Comparison of ENCODE assay signal across 1 cellular context in genomic region chr6:27478706-27479318, GRCh38.
TF ChIP-seq lines count a peak whose summit lies in the region.

No MANE protein-coding gene starts in this region.

TF ChIP-seq in K562, 482 proteins besides CTCF, POLR2A, EP300 and RAD21 (continued from another document and continues in another):
- TF ChIP-seq ZNF592 (IDR thresholded peaks at IDR 0.05) (peak; percentile 93), USF2 (CRISPR knock-in tag; IDR thresholded peaks at IDR 0.05) (no peak), SIN3B (IDR thresholded peaks at IDR 0.05; ENCODE audit: low read depth) (no peak), STAT5B (CRISPR knock-in tag; IDR thresholded peaks at IDR 0.05) (no peak), E2F3 (CRISPR knock-in tag; IDR thresholded peaks at IDR 0.05) (no peak), MYBL2 (IDR thresholded peaks at IDR 0.05; ENCODE audit: low read depth) (peak; percentile 92), MYBL2 (CRISPR knock-in tag; IDR thresholded peaks at IDR 0.05; ENCODE audit: borderline replicate concordance) (no peak), ZFP1 (CRISPR knock-in tag; IDR thresholded peaks at IDR 0.05) (no peak), MAFG (tag; conservative IDR thresholded peaks at IDR 0.05) (no peak), MBD1 (CRISPR knock-in tag; IDR thresholded peaks at IDR 0.05) (no peak), TAF7 (tag; IDR thresholded peaks at IDR 0.05) (no peak), PHF21A (IDR thresholded peaks at IDR 0.05; ENCODE audit: borderline replicate concordance, low read depth) (0 out of 2 replicates have a peak, but pooled peaks have one; percentile 8), BCOR (IDR thresholded peaks at IDR 0.05) (peak; percentile 76), ZNF197 (CRISPR knock-in tag; IDR thresholded peaks at IDR 0.05; ENCODE audit: low read depth) (no peak), NUFIP1 (IDR thresholded peaks at IDR 0.05; ENCODE audit: partially characterized antibody) (peak; percentile 74), KLF10 (CRISPR knock-in tag; IDR thresholded peaks at IDR 0.05) (no peak), XRCC4 (IDR thresholded peaks at IDR 0.05; ENCODE audit: extremely low read depth, insufficient read depth, insufficient read length) (no peak), NCOA2 (IDR thresholded peaks at IDR 0.05; ENCODE audit: partially characterized antibody in 2 of 2) (peak in 1 of 2 experiments; percentile 89), MCM5 (IDR thresholded peaks at IDR 0.05; ENCODE audit: low read depth) (no peak), MCM3 (IDR thresholded peaks at IDR 0.05) (no peak), ZNF324 (CRISPR knock-in tag; IDR thresholded peaks at IDR 0.05) (no peak), TCF7 (IDR thresholded peaks at IDR 0.05; ENCODE audit: borderline replicate concordance) (no peak), PATZ1 (CRISPR knock-in tag; IDR thresholded peaks at IDR 0.05; ENCODE audit: borderline replicate concordance) (no peak), ZNF311 (CRISPR knock-in tag; IDR thresholded peaks at IDR 0.05) (no peak), MITF (IDR thresholded peaks at IDR 0.05) (peak; percentile 22; the same call in 1 of the 2 replicates), RB1 (IDR thresholded peaks at IDR 0.05; ENCODE audit: low read depth) (peak; percentile 59; the same call in 1 of the 2 replicates), SREBF2 (CRISPR knock-in tag; IDR thresholded peaks at IDR 0.05) (no peak), U2AF2 (optimal IDR thresholded peaks at IDR 0.05; ENCODE audit: low read depth, low read length) (no peak), KAT7 (CRISPR knock-in tag; IDR thresholded peaks at IDR 0.05; ENCODE audit: borderline replicate concordance) (no peak; the same call in 1 of the 2 replicates), SMARCA4 (IDR thresholded peaks at IDR 0.05) (no peak), ZNF347 (CRISPR knock-in tag; IDR thresholded peaks at IDR 0.05; ENCODE audit: low read depth) (no peak), CBFA2T3 (IDR thresholded peaks at IDR 0.05) (no peak), ZNF668 (CRISPR knock-in tag; IDR thresholded peaks at IDR 0.05) (peak; percentile 51; the same call in 1 of the 2 replicates), ZBTB11 (CRISPR knock-in tag; IDR thresholded peaks at IDR 0.05) (no peak), RBM17 (IDR thresholded peaks at IDR 0.05; ENCODE audit: borderline replicate concordance, low read depth, low read length) (no peak), PTBP1 (IDR thresholded peaks at IDR 0.05; ENCODE audit: low read depth, low read length) (0 out of 2 replicates have a peak, but pooled peaks have one; percentile 48), ZNF436 (CRISPR knock-in tag; IDR thresholded peaks at IDR 0.05) (no peak), ZBTB43 (CRISPR knock-in tag; IDR thresholded peaks at IDR 0.05) (no peak), MCM7 (IDR thresholded peaks at IDR 0.05) (no peak; a peak in 1 of 4 replicates), THAP7 (CRISPR knock-in tag; IDR thresholded peaks at IDR 0.05) (0 out of 2 replicates have a peak, but pooled peaks have one; percentile 64), FOXJ2 (tag; IDR thresholded peaks at IDR 0.05) (peak; percentile 78; the same call in 1 of the 2 replicates), PCBP1 (IDR thresholded peaks at IDR 0.05; ENCODE audit: low read depth, low read length, poor library complexity, severe bottlenecking) (no peak), ARID2 (IDR thresholded peaks at IDR 0.05) (no peak), NR3C1 (CRISPR knock-in tag; IDR thresholded peaks at IDR 0.05) (no peak), CEBPG (CRISPR knock-in tag; IDR thresholded peaks at IDR 0.05) (no peak), CEBPG (tag; conservative IDR thresholded peaks at IDR 0.05 in 1 of 2, IDR thresholded peaks at IDR 0.05 in 1 of 2) (no peak), SRSF7 (optimal IDR thresholded peaks at IDR 0.05; ENCODE audit: low read depth, low read length) (no peak), HMG20B (CRISPR knock-in tag; IDR thresholded peaks at IDR 0.05) (no peak), CHD4 (IDR thresholded peaks at IDR 0.05; ENCODE audit: insufficient read depth, insufficient replicate concordance, low read depth, low read length, poor library complexity, severe bottlenecking) (no peak), ZNF175 (CRISPR knock-in tag; IDR thresholded peaks at IDR 0.05; ENCODE audit: low read depth) (peak; percentile 83), C11orf30 (IDR thresholded peaks at IDR 0.05; ENCODE audit: low read depth) (no peak), POLR2G (IDR thresholded peaks at IDR 0.05; ENCODE audit: low read depth, low read length) (no peak), SFPQ (IDR thresholded peaks at IDR 0.05; ENCODE audit: low read depth, low read length) (no peak)
